ENCODE assay signal across 22 cellular contexts in genomic region chr19:19580417-19580816, GRCh38. TPM values are rescaled to one million over a fixed set of nuclear protein-coding genes. Genes with fewer than 3 reads are reported as not detected.
"Had no signal": no experiment of that assay in that cellular context is flagged by ENCODE, and none has a peak within 500 bp of the region (broad histone marks: within the 10 kb centered on the region; RNA-seq: fewer than 3 reads in every experiment).

No MANE protein-coding gene starts in this region.

- DNase-seq: activated CD4-positive, alpha-beta T cell treated with anti-CD3 and anti-CD28 coated beads for 48 hours; activated CD8-positive, alpha-beta memory T cell treated with anti-CD3 and anti-CD28 coated beads, Interleukin-2, amount 50 U/mL, for 48 hours; activated gamma-delta T cell; activated T-cell treated with anti-CD3 and anti-CD28 coated beads, Interleukin-2, amount 50 U/mL, for 72 hours; central memory CD4-positive, alpha-beta T cell; dorsolateral prefrontal cortex; head of caudate nucleus; hypothalamus; nucleus accumbens; right cardiac atrium; stimulated activated CD4-positive, alpha-beta T cell treated with anti-CD3 and anti-CD28 coated beads, Interleukin-12 subunit alpha, Interleukin-12 subunit beta, amount 100 ng/mL, for 4 hours; stimulated activated CD4-positive, alpha-beta T cell treated with anti-CD3 and anti-CD28 coated beads, Interleukin-4, amount 100 ng/mL, for 4 hours; stimulated activated naive CD8-positive, alpha-beta T cell treated with anti-CD3 and anti-CD28 coated beads, Interleukin-15, amount 100 ng/mL, for 72 hours had no signal

- H3K79me2 ChIP-seq: parathyroid adenoma had no signal

- H3K9ac ChIP-seq: parathyroid adenoma had no signal

- H3K4me3 Mint-ChIP-seq: activated T-cell treated with anti-CD3 and anti-CD28 coated beads, Interleukin-2, amount 50 U/mL, for 72 hours; stimulated activated naive CD8-positive, alpha-beta T cell treated with anti-CD3 and anti-CD28 coated beads, Interleukin-15, amount 100 ng/mL, for 72 hours; T-helper 2 cell treated with Interferon-gamma antibody and Interleukin-4, amounts not matched to agents 5 μg/mL and 100 μg/mL, for 36 hours; WTC11 had no signal

- H3K27ac Mint-ChIP-seq: activated T-cell treated with anti-CD3 and anti-CD28 coated beads, Interleukin-2, amount 50 U/mL, for 72 hours; WTC11 had no signal

- H3K27ac ChIP-seq: dorsolateral prefrontal cortex, esophagus muscularis mucosa, parathyroid adenoma, suprapubic skin, tibial nerve had no signal

- H3K36me3 Mint-ChIP-seq: activated naive CD4-positive, alpha-beta T cell treated with anti-CD3 and anti-CD28 coated beads, Interleukin-2, amount 50 U/mL, for 72 hours; WTC11 had no signal

- H3K4me3 ChIP-seq: dorsolateral prefrontal cortex, esophagus muscularis mucosa, suprapubic skin, tibial nerve had no signal

- H3K27me3 Mint-ChIP-seq: stimulated activated naive CD8-positive, alpha-beta T cell treated with anti-CD3 and anti-CD28 coated beads, Interleukin-15, amount 100 ng/mL, for 72 hours had no signal

- H3K27me3 ChIP-seq: dorsolateral prefrontal cortex, suprapubic skin, tibial nerve had no signal

- H3K9me3 Mint-ChIP-seq: activated naive CD4-positive, alpha-beta T cell treated with anti-CD3 and anti-CD28 coated beads, Interleukin-2, amount 50 U/mL, for 72 hours; activated T-cell treated with anti-CD3 and anti-CD28 coated beads, Interleukin-2, amount 50 U/mL, for 72 hours; stimulated activated naive CD8-positive, alpha-beta T cell treated with anti-CD3 and anti-CD28 coated beads, Interleukin-15, amount 100 ng/mL, for 72 hours; T-helper 2 cell treated with Interferon-gamma antibody and Interleukin-4, amounts not matched to agents 5 μg/mL and 100 μg/mL, for 36 hours; WTC11 had no signal

- H3K9me3 ChIP-seq: esophagus muscularis mucosa, suprapubic skin, tibial nerve had no signal

- H2AFZ ChIP-seq: parathyroid adenoma had no signal

- ATAC-seq: activated naive CD4-positive, alpha-beta T cell treated with anti-CD3 and anti-CD28 coated beads, Interleukin-2, amount 50 U/mL, for 72 hours; activated T-cell treated with anti-CD3 and anti-CD28 coated beads, Interleukin-2, amount 50 U/mL, for 72 hours; stimulated activated naive CD8-positive, alpha-beta T cell treated with anti-CD3 and anti-CD28 coated beads, Interleukin-15, amount 100 ng/mL, for 72 hours; WTC11 had no signal

- H3K4me1 ChIP-seq: esophagus muscularis mucosa, parathyroid adenoma, suprapubic skin had no signal

- H3K36me3 ChIP-seq: esophagus muscularis mucosa, suprapubic skin, tibial nerve had no signal

RNA-seq across cellular contexts. Expression of gene CILP2, which starts 42.4 kb away (rescaled TPM):
- total RNA-seq: pulmonary artery endothelial cell, SK-MEL-5 had no signal
